ENCODE assay signal across 8 cellular contexts in genomic region chr11:68040121-68040956, GRCh38. TPM values are rescaled to one million over a fixed set of nuclear protein-coding genes. Genes with fewer than 3 reads are reported as not detected.
A peak's percentile ranks its signal among the peaks of the same experiment; 100 is the strongest.
DNase-seq lines count a peak whose midpoint lies in the region; ATAC-seq and TF ChIP-seq lines count a peak whose summit lies in the region.

No MANE protein-coding gene starts in this region.

- no peaks in the 10 kb centered on the region for H3K9me2 ChIP-seq in PC-9 (ENCODE audit: insufficient read depth)

- TF ChIP-seq POLR2A in gastroesophageal sphincter (IDR thresholded peaks at IDR 0.05) = no peak

- peak overlapping the region; percentile 93 for H3K4me3 ChIP-seq in GM12865 (ENCODE audit: low read depth, low read length)
- H3K4me3 ChIP-seq in PC-9 = peak overlapping the region; percentile 65
- peak overlapping the region; percentile 60 to 70 for H3K4me3 ChIP-seq in gastroesophageal sphincter
- peak overlapping the region; percentile 29 for H3K4me3 ChIP-seq in parathyroid adenoma (ENCODE audit: low read depth, low read length)

- no peak for TF ChIP-seq EP300 in gastroesophageal sphincter (IDR thresholded peaks at IDR 0.05)

- H3K36me3 ChIP-seq in PC-9 (ENCODE audit: low read depth) (no peaks in the 10 kb centered on the region), gastroesophageal sphincter (peaks cover 0 to 58% of the 10 kb centered on the region in 2 donors), parathyroid adenoma (ENCODE audit: control insufficient read depth, insufficient read depth, low read length) (no peaks in the 10 kb centered on the region)

- H3K9ac ChIP-seq in parathyroid adenoma = no peak overlapping the region

- peaks cover 30% of the 10 kb centered on the region for H3K79me2 ChIP-seq in PC-9 (ENCODE audit: low read depth)
- H3K79me2 ChIP-seq in parathyroid adenoma = no peaks in the 10 kb centered on the region

- TF ChIP-seq CTCF in GM12865 (IDR thresholded peaks at IDR 0.05; ENCODE audit: insufficient read depth, low read depth, low read length, missing control alignments) (no peak), PC-9 (conservative IDR thresholded peaks at IDR 0.05) (no peak), gastroesophageal sphincter (IDR thresholded peaks at IDR 0.05) (no peak), parathyroid adenoma (IDR thresholded peaks at IDR 0.05) (no peak)

- no peaks in the 10 kb centered on the region for H4K20me1 ChIP-seq in PC-9 (ENCODE audit: insufficient read depth)

- POLR2A ChIA-PET in PC-9 (lab: Charles Lee; ENCODE audit: unreplicated experiment) = interaction anchor here (0.6 to 1.1 kb wide), 4 partner anchors 26 to 232 kb away, joined by 3 to 8 read pairs (median 4); partner anchors contain the start of genes ALDH3B1 and C11orf24

- H3K9me3 ChIP-seq in PC-9 (ENCODE audit: insufficient read depth, low read depth) = no peaks in the 10 kb centered on the region
- no peaks in the 10 kb centered on the region for H3K9me3 ChIP-seq in gastroesophageal sphincter
- no peaks in the 10 kb centered on the region for H3K9me3 ChIP-seq in parathyroid adenoma (ENCODE audit: control insufficient read depth, low read length)

- intact Hi-C loops in PC-9 (cut with micrococcal nuclease; ENCODE audit: unreplicated experiment) = loop anchor here (1.0 to 5.0 kb wide), 3 partner anchors 30 to 107 kb away; partner anchors contain the start of genes ALDH3B1 and CHKA

- CTCF ChIA-PET in PC-9 (lab: Charles Lee) = interaction anchor here (0.7 kb wide), 1 partner anchor 26 kb away, joined by 22 read pairs; no protein-coding TSS in a partner anchor

- peak; percentile 79 for DNase-seq in GM12865 (ENCODE audit: low read depth)
- peak; percentile 70 to 73 for DNase-seq in PC-9
- DNase-seq in activated effector memory CD4-positive, alpha-beta T cell treated with anti-CD3 and anti-CD28 coated beads, Interleukin-2, amount 50 U/mL, for 16 hours = peak; percentile 81

- 20% methylated on average over 2 of the region's 21 CpGs; no CpG with 5 or more reads in 1 of the 2 donors for WGBS in gastroesophageal sphincter (ENCODE audit: low coverage in 1 of 2), 2 donors

- H2AFZ ChIP-seq in PC-9 = peak overlapping the region; percentile 78
- peak overlapping the region; percentile 61 for H2AFZ ChIP-seq in parathyroid adenoma

- H3K27me3 ChIP-seq in PC-9 (ENCODE audit: insufficient read depth, low read depth) (no peaks in the 10 kb centered on the region), gastroesophageal sphincter (no peaks in the 10 kb centered on the region), parathyroid adenoma (ENCODE audit: control insufficient read depth, insufficient read depth, low read length) (no peaks in the 10 kb centered on the region)

- H3K4me1 ChIP-seq in PC-9 (replicated peaks; ENCODE audit: insufficient read depth) = peaks cover 36% of the 10 kb centered on the region
- H3K4me1 ChIP-seq in gastroesophageal sphincter = peaks cover 4 to 81% (median 24%) of the 10 kb centered on the region in 3 donors
- H3K4me1 ChIP-seq in parathyroid adenoma = peaks cover 8% of the 10 kb centered on the region

- BruUV-seq in PC-9 (replicated peaks; lab: Mats Ljungman, UMichigan) = no TSS peak

- peaks cover 60% of the 10 kb centered on the region for H3F3A ChIP-seq in PC-9 (ENCODE audit: insufficient read depth, low read depth)

- H3K27ac ChIP-seq in PC-9 = peak overlapping the region; percentile 65
- peak overlapping the region; percentile 69 to 92 (median 86) for H3K27ac ChIP-seq in gastroesophageal sphincter
- H3K27ac ChIP-seq in parathyroid adenoma = peak overlapping the region; percentile 66

- ATAC-seq in HG02642 (IDR thresholded peaks at IDR 0.05; ENCODE audit: poor library complexity, unreplicated experiment) = peak; percentile 52
- peak; percentile 46 for ATAC-seq in gastroesophageal sphincter
- no peak for ATAC-seq in HG03025 (IDR thresholded peaks at IDR 0.05; ENCODE audit: low FRiP score, unreplicated experiment)
- ATAC-seq in HG03565 (IDR thresholded peaks at IDR 0.05; ENCODE audit: unreplicated experiment) = no peak

- peak overlapping the region; percentile 91 for H3K4me2 ChIP-seq in PC-9
- peak overlapping the region; percentile 30 for H3K4me2 ChIP-seq in parathyroid adenoma (ENCODE audit: low read length)

RNA-seq across cellular contexts. Expression of gene TCIRG1, which starts 1.5 kb away (rescaled TPM):
- 125 and 175 TPM in 2 replicates for total RNA-seq in PC-9 (2021)
- total RNA-seq in gastroesophageal sphincter = 100 to 1,000 TPM in 1 of 4 donors, 10 to 100 TPM in 3; 44.5 to 140 (median 81.2) TPM

RNA-seq across cellular contexts. Expression of gene NDUFS8, which starts 9.9 kb away (rescaled TPM):
- total RNA-seq in PC-9 (2021) = 270 and 275 TPM in 2 replicates
- total RNA-seq in gastroesophageal sphincter = 100 to 1,000 TPM; 145 to 203 (median 159) TPM

RNA-seq across cellular contexts. Expression of gene ALDH3B1, which starts 30.2 kb away (rescaled TPM):
- total RNA-seq in PC-9 (2021) (98.1 and 104 TPM in 2 replicates), gastroesophageal sphincter (10 to 100 TPM in 2 of 4 donors, 1 to 10 TPM in 2; 6.4 to 15.1 (median 11.2) TPM)

RNA-seq across cellular contexts. Expression of gene UNC93B1, which starts 36.4 kb away (rescaled TPM):
- 75.5 and 94.4 TPM in 2 replicates for total RNA-seq in PC-9 (2021)
- total RNA-seq in gastroesophageal sphincter = 10 to 100 TPM; 12.6 to 33.0 (median 26.1) TPM

Comparison
In these comparisons a context has a peak if more than half of its experiments do, and no peak if none do; other contexts are left out.
1. H3K4me3 ChIP-seq: peak in every context shown above with its lines; median percentile 93 in GM12865; 65 in PC-9; 65 in gastroesophageal sphincter; 29 in parathyroid adenoma.
2. ATAC-seq: peak in HG02642 (single experiment) and gastroesophageal sphincter (single experiment); none in HG03025 (single experiment) and HG03565 (single experiment).
3. Peak in every context shown above with its lines, with median percentiles within 50 percentile points of each other: DNase-seq and H3K27ac ChIP-seq.